10 cellular contexts compared by ENCODE assay signal in the genomic region with DNA sequence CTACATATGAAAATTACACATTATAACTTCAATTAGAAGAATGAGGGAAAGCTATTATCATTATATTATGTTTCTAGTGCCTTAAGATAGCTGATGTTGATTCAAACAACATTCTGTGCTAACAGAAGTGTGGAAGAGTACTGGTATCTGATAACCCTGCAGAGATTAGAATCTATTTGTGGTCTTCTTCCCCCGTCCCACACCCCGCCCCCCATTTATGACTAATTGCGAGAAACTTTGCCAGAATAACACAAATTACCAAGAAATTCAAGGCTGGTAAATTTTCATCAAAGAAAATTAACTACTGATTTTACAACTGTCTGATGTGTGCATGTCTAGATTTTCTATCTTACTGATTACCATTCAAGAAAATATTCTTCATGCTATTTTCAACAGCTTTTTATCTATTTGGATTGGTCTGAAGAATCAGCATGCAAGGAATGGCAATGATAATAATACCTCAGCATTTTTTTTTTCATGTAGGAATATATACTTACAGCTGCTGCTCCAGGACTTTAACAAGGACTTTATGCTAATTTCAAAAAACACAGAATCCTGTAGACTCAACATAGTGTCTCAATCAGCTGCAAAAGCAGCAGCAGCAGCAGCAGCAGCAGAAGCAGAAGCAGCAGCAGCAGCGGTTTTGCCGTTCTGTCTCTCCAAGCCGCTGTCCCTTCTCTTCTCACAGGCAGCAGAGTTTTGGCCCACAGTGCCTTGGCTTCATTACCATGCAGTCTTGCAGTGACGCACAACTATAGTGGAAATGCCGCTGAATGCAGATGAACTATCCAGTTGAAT.
DNase-seq lines count a peak whose midpoint lies in the region; ATAC-seq and TF ChIP-seq lines count a peak whose summit lies in the region.
"Had no signal": no experiment of that assay in that cellular context is flagged by ENCODE, and none has a peak within 500 bp of the region (broad histone marks: within the 10 kb centered on the region; RNA-seq: fewer than 3 reads in every experiment).

No MANE protein-coding gene starts in this region.

- no peaks in the 10 kb centered on the region for H3K36me3 ChIP-seq in mucosa of descending colon (ENCODE audit: low read depth)

- ATAC-seq in mucosa of descending colon = peak; percentile 67
- ATAC-seq: Panc1 had no signal

- TF ChIP-seq CTCF in mucosa of descending colon (IDR thresholded peaks at IDR 0.05) = no peak

- H3K27ac ChIP-seq in caudate nucleus (ENCODE audit: low read depth, low read length) = peak overlapping the region; percentile 55
- H3K27ac ChIP-seq: BLaER1 treated with 17β-estradiol and CSF1 and Interleukin-3, amounts not matched to agents 10 nM and 100 nM had no signal

- no peaks in the 10 kb centered on the region for H3K9me3 ChIP-seq in mucosa of descending colon

- no peak overlapping the region for H3K4me3 ChIP-seq in mucosa of descending colon
- H3K4me3 ChIP-seq: BLaER1 treated with 17β-estradiol and CSF1 and Interleukin-3, amounts not matched to agents 10 nM and 100 nM had no signal

- intact Hi-C loops in mucosa of descending colon (cut with DNase I, micrococcal nuclease) = no loop called here

- peak; percentile 7 for DNase-seq in activated gamma-delta T cell treated with anti-CD3 and anti-CD28 coated beads, Interleukin-2, amount 50 U/mL, for 16 hours (ENCODE audit: low read depth)
- DNase-seq in activated gamma-delta T cell treated with Interleukin-2 at 50 U/mL for 16 hours (no peak), caudate nucleus (lab: John Stamatoyannopoulos, UW) (peak in 57 of 61 donors; percentile 8 to 82 (median 56)), mucosa of descending colon (no peak), stromal cell of bone marrow (ENCODE audit: low read depth) (peak; percentile 39), ecto neural progenitor cell (ENCODE audit: low spot score) (no peak), NCI-H1092 (lab: John Stamatoyannopoulos, UW) (no peak), NCI-H2196 (lab: John Stamatoyannopoulos, UW; ENCODE audit: unreplicated experiment) (no peak)

- H3K4me1 ChIP-seq in mucosa of descending colon (ENCODE audit: low read depth) = peaks cover 16% of the 10 kb centered on the region
- H3K4me1 ChIP-seq: BLaER1 treated with 17β-estradiol and CSF1 and Interleukin-3, amounts not matched to agents 10 nM and 100 nM had no signal

Comparison
In these comparisons a context has a peak if more than half of its experiments do, and no peak if none do; other contexts are left out.
1. DNase-seq: peak in activated gamma-delta T cell treated with anti-CD3 and anti-CD28 coated beads, Interleukin-2, amount 50 U/mL, for 16 hours (single experiment), caudate nucleus (57 of 61) and stromal cell of bone marrow (single experiment); none in activated gamma-delta T cell treated with Interleukin-2 at 50 U/mL for 16 hours (single experiment), mucosa of descending colon (0 of 3), ecto neural progenitor cell (single experiment), NCI-H1092 (single experiment) and NCI-H2196 (single experiment).